22 cellular contexts compared by ENCODE assay signal in genomic region chr11:103297900-103298299, GRCh38.
"Had no signal": no experiment of that assay in that cellular context is flagged by ENCODE, and none has a peak within 500 bp of the region (broad histone marks: within the 10 kb centered on the region; RNA-seq: fewer than 3 reads in every experiment).

No MANE protein-coding gene starts in this region.

- ATAC-seq: effector memory CD8-positive, alpha-beta T cell; esophagus mucosa; gastrocnemius medialis; heart right ventricle; left cardiac atrium; left lung; left ventricle myocardium superior; lower lobe of right lung; mucosa of descending colon; naive thymus-derived CD8-positive, alpha-beta T cell had no signal

- DNase-seq: cortex of kidney; effector CD8-positive, alpha-beta T cell; effector memory CD8-positive, alpha-beta T cell; endodermal cell; erythroblast; esophagus squamous epithelium; foreskin fibroblast; foreskin melanocyte; gastrocnemius medialis; glutamatergic neuron; head of caudate nucleus; heart right ventricle; hippocampal formation; left cardiac atrium; left lung; left ventricle myocardium superior; lower lobe of right lung; mesenchymal stem cell; mucosa of descending colon; naive B cell; naive thymus-derived CD8-positive, alpha-beta T cell had no signal
